ENCODE assay signal across 1 cellular context in the genomic region with DNA sequence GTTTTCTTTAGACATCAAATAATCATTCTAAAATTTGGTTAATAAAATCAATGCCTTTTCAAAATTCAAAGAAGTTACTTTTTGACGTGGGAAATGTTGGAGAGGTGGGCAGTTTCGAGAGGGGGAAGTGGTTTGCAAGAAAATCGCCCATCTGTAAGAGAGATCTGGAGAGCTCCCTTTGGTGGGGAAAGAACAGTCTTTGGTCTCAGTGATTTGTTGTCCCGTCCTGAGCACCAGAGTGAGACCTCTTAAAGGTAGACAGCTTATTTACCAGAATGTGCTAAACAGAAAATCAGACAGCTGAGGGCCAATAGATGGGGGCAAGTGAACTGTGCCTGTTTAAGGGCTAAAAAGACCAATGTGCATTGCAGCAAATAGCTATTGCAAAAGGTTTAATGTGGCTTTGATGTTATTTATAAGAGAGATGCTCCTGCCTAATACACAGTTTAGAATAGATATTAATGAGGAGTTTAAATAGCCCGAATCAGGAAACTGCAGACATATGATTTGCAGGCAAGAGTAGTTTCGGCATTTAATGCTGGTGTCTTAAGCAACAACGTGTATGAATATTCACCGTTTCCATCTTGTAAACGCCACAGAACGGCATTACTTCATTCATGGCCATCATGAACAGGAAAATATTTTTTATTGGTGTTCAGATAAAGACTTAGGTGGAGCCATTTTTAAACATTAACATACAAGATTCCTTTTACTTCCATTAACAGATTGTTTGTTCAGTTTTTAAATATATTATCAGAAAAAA.
TF ChIP-seq lines count a peak whose summit lies in the region.

No MANE protein-coding gene starts in this region.

TF ChIP-seq in GM12878, 131 proteins besides CTCF, POLR2A, EP300 and RAD21:
- peak; percentile 34; the same call in 1 of the 2 replicates for TF ChIP-seq RUNX3 (IDR thresholded peaks at IDR 0.05; ENCODE audit: low read length)
- TF ChIP-seq POU2F2 (IDR thresholded peaks at IDR 0.05; ENCODE audit: borderline replicate concordance, low read depth, low read length) = no peak
- TF ChIP-seq SPI1 (IDR thresholded peaks at IDR 0.05; ENCODE audit: borderline replicate concordance, insufficient read depth, low read depth, low read length) = 0 out of 2 replicates have a peak, but pooled peaks have one; percentile 5
